In genomic region chr1:109270623-109271317, GRCh38 we compare ENCODE assay signal across 19 cellular contexts. TPM values are rescaled to one million over a fixed set of nuclear protein-coding genes. Genes with fewer than 3 reads are reported as not detected.
DNase-seq lines count a peak whose midpoint lies in the region; ATAC-seq and TF ChIP-seq lines count a peak whose summit lies in the region.
"Had no signal": no experiment of that assay in that cellular context is flagged by ENCODE, and none has a peak within 500 bp of the region (broad histone marks: within the 10 kb centered on the region; RNA-seq: fewer than 3 reads in every experiment).

No MANE protein-coding gene starts in this region.

- H3K27me3 Mint-ChIP-seq in CD14-positive monocyte (ENCODE audit: low read depth in 3 of 3): peaks cover 6 to 10% (median 10%) of the 10 kb centered on the region in 3 donors
- H3K27me3 Mint-ChIP-seq in T-helper 17 cell: no peaks in the 10 kb centered on the region
- peaks cover 18% of the 10 kb centered on the region for H3K27me3 Mint-ChIP-seq in endothelial cell (ENCODE audit: unreplicated experiment)

- H3K9me3 Mint-ChIP-seq in CD14-positive monocyte: peaks cover 0 to 3% (median 0%) of the 10 kb centered on the region in 7 donors
- no peaks in the 10 kb centered on the region for H3K9me3 Mint-ChIP-seq in endothelial cell (ENCODE audit: unreplicated experiment)

- no peaks in the 10 kb centered on the region for H3K27me3 ChIP-seq in vagina

- peaks cover 12% of the 10 kb centered on the region for H3K4me1 ChIP-seq in vagina

- intact Hi-C loops in CD14-positive monocyte (cut with micrococcal nuclease): loop anchor here in 1 of 2 donors (10.0 kb wide), 1 partner anchor 264 kb away; the partner anchor contains the start of gene GPR61
- intact Hi-C loops in posterior vena cava (cut with DNase I): no loop called here
- intact Hi-C loops in vagina (cut with DNase I): no loop called here

- no peak overlapping the region for H3K4me3 Mint-ChIP-seq in CD14-positive monocyte
- H3K4me3 Mint-ChIP-seq in T-helper 17 cell: no peak overlapping the region
- no peak overlapping the region for H3K4me3 Mint-ChIP-seq in endothelial cell (ENCODE audit: unreplicated experiment)

- H3K4me1 Mint-ChIP-seq in CD14-positive monocyte (peaks cover 20% of the 10 kb centered on the region), T-helper 17 cell (no peaks in the 10 kb centered on the region), endothelial cell (ENCODE audit: unreplicated experiment) (peaks cover 19% of the 10 kb centered on the region)

- ATAC-seq in T-helper 17 cell (no peak), GM18520 (IDR thresholded peaks at IDR 0.05; ENCODE audit: unreplicated experiment) (no peak)
- ATAC-seq: PC-3 had no signal

- H3K27ac Mint-ChIP-seq in CD14-positive monocyte (no peak overlapping the region), T-helper 17 cell (peak overlapping the region; percentile 65), endothelial cell (ENCODE audit: unreplicated experiment) (peak overlapping the region; percentile 57)

- H3K36me3 Mint-ChIP-seq in CD14-positive monocyte (no peaks in the 10 kb centered on the region), T-helper 17 cell (ENCODE audit: low read depth) (peaks cover 2% of the 10 kb centered on the region), endothelial cell (ENCODE audit: low read depth, unreplicated experiment) (no peaks in the 10 kb centered on the region)

- no peaks in the 10 kb centered on the region for H3K36me3 ChIP-seq in vagina

- TF ChIP-seq POLR2A in vagina (IDR thresholded peaks at IDR 0.05): no peak

- no peak overlapping the region for H3K4me3 ChIP-seq in vagina

- DNase-seq in CD14-positive monocyte (ENCODE audit: low spot score): peak; percentile 24
- DNase-seq in T-helper 17 cell: no peak
- DNase-seq in endothelial cell (ENCODE audit: low spot score): no peak
- peak; percentile 71 for DNase-seq in posterior vena cava (ENCODE audit: low spot score)
- DNase-seq in vagina (ENCODE audit: extremely low spot score in 2 of 2): no peak
- DNase-seq in stimulated activated CD8-positive, alpha-beta memory T cell treated with anti-CD3 and anti-CD28 coated beads, Interleukin-4, amount 100 ng/mL, for 48 hours: no peak
- DNase-seq: COR-L47, GF-D8, GOT3, KBM-7, MV-4-11, NCI-H1417, NCI-H187 treated with DMSO at 0.1 percent for 48 hours, NCI-H2171 treated with DMSO at 0.1 percent for 48 hours, NCI-H774, PC-3 had no signal

- TF ChIP-seq CTCF in CD14-positive monocyte (IDR thresholded peaks at IDR 0.05): no peak
- no peak for TF ChIP-seq CTCF in endothelial cell (IDR thresholded peaks at IDR 0.05; ENCODE audit: unreplicated experiment)
- TF ChIP-seq CTCF in vagina (IDR thresholded peaks at IDR 0.05): no peak

- H3K9me3 ChIP-seq in T-helper 17 cell (ENCODE audit: control insufficient read depth, low read length, poor library complexity, severe bottlenecking): no peaks in the 10 kb centered on the region
- H3K9me3 ChIP-seq in vagina: no peaks in the 10 kb centered on the region

- no peak overlapping the region for H3K27ac ChIP-seq in vagina

RNA-seq across cellular contexts. Expression of gene PSRC1, which starts 12.2 kb away (rescaled TPM):
- polyA plus RNA-seq in CD14-positive monocyte: 1 to 10 TPM; 5.8 to 7.1 TPM
- total RNA-seq in T-helper 17 cell (1 to 10 TPM; 1.2 to 1.7 TPM), endothelial cell (ENCODE audit: unreplicated experiment) (9.7 TPM), posterior vena cava (1 to 10 TPM; 1.7 to 2.2 TPM), vagina (5.4 TPM)

RNA-seq across cellular contexts. Expression of gene CELSR2, which starts 21.4 kb away (rescaled TPM):
- polyA plus RNA-seq in CD14-positive monocyte: under 1 TPM; 0.03 to 0.04 TPM
- 1 to 10 TPM; 3.2 to 3.3 TPM for total RNA-seq in T-helper 17 cell
- total RNA-seq in endothelial cell (ENCODE audit: unreplicated experiment): 1.6 TPM
- total RNA-seq in posterior vena cava: 1 to 10 TPM; 2.8 to 3.3 TPM
- 38.5 TPM for total RNA-seq in vagina

RNA-seq across cellular contexts. Expression of gene MYBPHL, which starts 36.0 kb away (rescaled TPM):
- polyA plus RNA-seq in CD14-positive monocyte: under 1 TPM in 1 of 2 donors, not detected in 1; 0.13 TPM
- total RNA-seq in T-helper 17 cell (not detected), endothelial cell (ENCODE audit: unreplicated experiment) (not detected), posterior vena cava (under 1 TPM in 1 of 2 donors, not detected in 1; 0.29 TPM), vagina (not detected)
- total RNA-seq: Daoy, NCI-H460, PC-3 had no signal

RNA-seq across cellular contexts. Expression of gene SARS1, which starts 57.1 kb away (rescaled TPM):
- polyA plus RNA-seq in CD14-positive monocyte: 100 to 1,000 TPM in 1 of 2 donors, 10 to 100 TPM in 1; 99.1 to 107 TPM
- total RNA-seq in T-helper 17 cell (100 to 1,000 TPM in 1 of 2 donors, 10 to 100 TPM in 1; 90.8 to 120 TPM), endothelial cell (ENCODE audit: unreplicated experiment) (125 TPM), posterior vena cava (100 to 1,000 TPM; 131 to 132 TPM), vagina (135 TPM)

Comparison
In these comparisons a context has a peak if more than half of its experiments do, and no peak if none do; other contexts are left out.
1. DNase-seq: peak in CD14-positive monocyte (single experiment) and posterior vena cava (single experiment); none in T-helper 17 cell (0 of 3), endothelial cell (single experiment), vagina (0 of 2) and stimulated activated CD8-positive, alpha-beta memory T cell treated with anti-CD3 and anti-CD28 coated beads, Interleukin-4, amount 100 ng/mL, for 48 hours (single experiment).
2. H3K27ac Mint-ChIP-seq: peak in T-helper 17 cell (single experiment) and endothelial cell (single experiment); none in CD14-positive monocyte (0 of 7).